1 cellular context compared by ENCODE assay signal in genomic region chr16:28291651-28292626, GRCh38.
A peak's percentile ranks its signal among the peaks of the same experiment; 100 is the strongest.
TF ChIP-seq lines count a peak whose summit lies in the region.

SBK1 (plus strand) TSS chr16:28292525; CDS start chr16:28317392, 24,867 bp downstream.

TF ChIP-seq in K562, 482 proteins besides CTCF, POLR2A, EP300 and RAD21 (continued from another document):
- peak; percentile 71; the same call in 1 of the 2 replicates for TF ChIP-seq ZNF395 (CRISPR knock-in tag; IDR thresholded peaks at IDR 0.05)
- peak; percentile 46 for TF ChIP-seq HNRNPK (IDR thresholded peaks at IDR 0.05; ENCODE audit: low read depth, low read length, poor library complexity, severe bottlenecking)
- TF ChIP-seq SFPQ (IDR thresholded peaks at IDR 0.05; ENCODE audit: low read depth, low read length): no peak
- TF ChIP-seq ZNF644 (tag; IDR thresholded peaks at IDR 0.05; ENCODE audit: low read depth): peak; percentile 59; the same call in 1 of the 2 replicates
- TF ChIP-seq MAZ (CRISPR knock-in tag; conservative IDR thresholded peaks at IDR 0.05 in 1 of 2, IDR thresholded peaks at IDR 0.05 in 1 of 2): 0 out of 4 replicates have a peak, but pooled peaks of 1 of the 2 experiments have one; percentile 6
- peak; percentile 58; the same call in 1 of the 2 replicates for TF ChIP-seq ZNF175 (CRISPR knock-in tag; IDR thresholded peaks at IDR 0.05; ENCODE audit: low read depth)
- TF ChIP-seq HDAC1 (IDR thresholded peaks at IDR 0.05): peak in 1 of 2 experiments; percentile 33; a peak in 1 of 4 replicates
- 0 out of 2 replicates have a peak, but pooled peaks have one; percentile 13 for TF ChIP-seq ERF (CRISPR knock-in tag; IDR thresholded peaks at IDR 0.05)
- TF ChIP-seq ZBTB11 (CRISPR knock-in tag; IDR thresholded peaks at IDR 0.05): peak in 1 of 3 experiments; percentile 68; a peak in 2 of 6 replicates
- peak; percentile 74; the same call in 1 of the 2 replicates for TF ChIP-seq PHF21A (IDR thresholded peaks at IDR 0.05; ENCODE audit: borderline replicate concordance, low read depth)
- TF ChIP-seq ZEB2 (IDR thresholded peaks at IDR 0.05): no peak
- no peak for TF ChIP-seq ZNF324 (CRISPR knock-in tag; IDR thresholded peaks at IDR 0.05)
- TF ChIP-seq UBTF (IDR thresholded peaks at IDR 0.05; ENCODE audit: borderline replicate concordance in 1 of 2, low read depth in 2 of 2, low read length in 2 of 2): no peak
- TF ChIP-seq RCOR1 (IDR thresholded peaks at IDR 0.05; ENCODE audit: borderline replicate concordance in 1 of 2, low read depth in 2 of 2, low read length in 2 of 2): peak in 1 of 2 experiments; percentile 15; a peak in 1 of 4 replicates
- peak; percentile 84 for TF ChIP-seq ZNF766 (CRISPR knock-in tag; conservative IDR thresholded peaks at IDR 0.05)
- no peak for TF ChIP-seq KAT8 (IDR thresholded peaks at IDR 0.05; ENCODE audit: low read depth)
- TF ChIP-seq HMGN3 (IDR thresholded peaks at IDR 0.05; ENCODE audit: borderline replicate concordance, extremely low read depth, insufficient read length, low read depth, low read length): peak; percentile 47
- no peak for TF ChIP-seq BCOR (IDR thresholded peaks at IDR 0.05)
- peak; percentile 60; the same call in 1 of the 2 replicates for TF ChIP-seq CTBP1 (IDR thresholded peaks at IDR 0.05; ENCODE audit: borderline replicate concordance)
- 0 out of 2 replicates have a peak, but pooled peaks have one; percentile 9 for TF ChIP-seq CREM (IDR thresholded peaks at IDR 0.05; ENCODE audit: low read depth)
- TF ChIP-seq KDM1A (IDR thresholded peaks at IDR 0.05): peak; percentile 27 to 32; a peak in 1 of 4 replicates
- TF ChIP-seq VEZF1 (CRISPR knock-in tag; IDR thresholded peaks at IDR 0.05): peak; percentile 88
